ENCODE assay signal across 11 cellular contexts in genomic region chr9:92770005-92770995, GRCh38. TPM values are rescaled to one million over a fixed set of nuclear protein-coding genes. Genes with fewer than 3 reads are reported as not detected.
A peak's percentile ranks its signal among the peaks of the same experiment; 100 is the strongest.
DNase-seq lines count a peak whose midpoint lies in the region; ATAC-seq and TF ChIP-seq lines count a peak whose summit lies in the region.
"Had no signal": no experiment of that assay in that cellular context is flagged by ENCODE, and none has a peak within 500 bp of the region (broad histone marks: within the 10 kb centered on the region; RNA-seq: fewer than 3 reads in every experiment).

No MANE protein-coding gene starts in this region.

- CTCF ChIA-PET in SK-N-SH (lab: Yijun Ruan, JAX), result interaction anchor here (2.7 kb wide), 1 partner anchor 21 kb away, joined by 8 read pairs; no protein-coding TSS in a partner anchor

- peak; percentile 46 for ATAC-seq in T-helper 17 cell

- H3K9me2 ChIP-seq in SK-N-SH, result no peaks in the 10 kb centered on the region

- H3K4me1 ChIP-seq in BE2C (peaks cover 6% of the 10 kb centered on the region; the same call in 1 of the 2 replicates), HUES48 (ENCODE audit: control insufficient read depth, insufficient read depth, low read length) (peaks cover 10% of the 10 kb centered on the region), SK-N-SH (ENCODE audit: control insufficient read depth in 1 of 2, insufficient read depth in 2 of 2, low read depth in 1 of 2, low read length in 1 of 2) (peaks cover 3 to 7% of the 10 kb centered on the region in 2 experiments; a peak in 2 of 4 replicates)

- peaks cover 11% of the 10 kb centered on the region for H3K27me3 Mint-ChIP-seq in T-helper 17 cell
- H3K27me3 Mint-ChIP-seq: type B pancreatic cell had no signal

- WGBS in SK-N-SH (ENCODE audit: low lambda C conversion rate), result 85% methylated on average over 8 of the region's 9 CpGs

- no peak for TF ChIP-seq CTCF in BE2C (IDR thresholded peaks at IDR 0.05; ENCODE audit: low read depth, low read length)
- no peak for TF ChIP-seq CTCF in SK-N-SH (IDR thresholded peaks at IDR 0.05)

- H3K4me3 ChIP-seq in BE2C (ENCODE audit: low read depth, low read length), result no peak overlapping the region
- no peak overlapping the region for H3K4me3 ChIP-seq in HUES48 (ENCODE audit: low read depth, low read length)
- no peak overlapping the region for H3K4me3 ChIP-seq in SK-N-SH (ENCODE audit: low read depth in 2 of 2, low read length in 1 of 2)
- H3K4me3 ChIP-seq: ascending aorta had no signal

- no peaks in the 10 kb centered on the region for H3K79me2 ChIP-seq in SK-N-SH (ENCODE audit: insufficient read depth)

- H3K4me2 ChIP-seq in SK-N-SH, result no peak overlapping the region

- TF ChIP-seq RAD21 in SK-N-SH (IDR thresholded peaks at IDR 0.05; ENCODE audit: low read length), result no peak

- H3K9ac ChIP-seq in HUES48 (ENCODE audit: low read depth, low read length) (no peak overlapping the region; the same call in 1 of the 2 replicates), SK-N-SH (no peak overlapping the region)

- H3F3A ChIP-seq in SK-N-SH (replicated peaks; ENCODE audit: insufficient read depth), result peaks cover 7% of the 10 kb centered on the region

- POLR2A ChIA-PET in SK-N-SH (lab: Yijun Ruan, JAX), result no interaction called here

- peak overlapping the region; percentile 70 for H3K27ac Mint-ChIP-seq in T-helper 17 cell
- H3K27ac Mint-ChIP-seq: natural killer cell treated with Interleukin-12 subunit alpha and Interleukin-12 subunit beta and Interleukin-15 and Interleukin-18, amount 100 ng/mL, for 72 hours; type B pancreatic cell had no signal

- H3K36me3 ChIP-seq in BE2C, result no peaks in the 10 kb centered on the region
- no peaks in the 10 kb centered on the region for H3K36me3 ChIP-seq in HUES48 (ENCODE audit: control insufficient read depth, insufficient read depth, low read length)
- no peaks in the 10 kb centered on the region for H3K36me3 ChIP-seq in SK-N-SH (replicated peaks in 1 of 2; ENCODE audit: control insufficient read depth in 1 of 2, insufficient read depth in 2 of 2, low read length in 1 of 2)
- H3K36me3 ChIP-seq: ascending aorta had no signal

- H3K27ac ChIP-seq in HUES48 (ENCODE audit: low read depth, low read length), result peak overlapping the region; percentile 18
- H3K27ac ChIP-seq in SK-N-SH (ENCODE audit: low read depth in 2 of 2, low read length in 1 of 2), result no peak overlapping the region
- H3K27ac ChIP-seq: ascending aorta had no signal

- H3K4me1 Mint-ChIP-seq in T-helper 17 cell, result peaks cover 17% of the 10 kb centered on the region

- H3K4me3 Mint-ChIP-seq in T-helper 17 cell, result no peak overlapping the region
- H3K4me3 Mint-ChIP-seq: natural killer cell treated with Interleukin-12 subunit alpha and Interleukin-12 subunit beta and Interleukin-15 and Interleukin-18, amount 100 ng/mL, for 72 hours; type B pancreatic cell had no signal

- H3K9me3 ChIP-seq in BE2C (no peaks in the 10 kb centered on the region), HUES48 (ENCODE audit: control insufficient read depth, insufficient read depth, low read length) (no peaks in the 10 kb centered on the region), T-helper 17 cell (ENCODE audit: control insufficient read depth, low read length, poor library complexity, severe bottlenecking) (no peaks in the 10 kb centered on the region), SK-N-SH (no peaks in the 10 kb centered on the region)
- H3K9me3 ChIP-seq: ascending aorta had no signal

- no peaks in the 10 kb centered on the region for H3K36me3 Mint-ChIP-seq in T-helper 17 cell (ENCODE audit: low read depth)
- H3K36me3 Mint-ChIP-seq: natural killer cell treated with Interleukin-12 subunit alpha and Interleukin-12 subunit beta and Interleukin-15 and Interleukin-18, amount 100 ng/mL, for 72 hours; type B pancreatic cell had no signal

- no peak overlapping the region for H2AFZ ChIP-seq in SK-N-SH (ENCODE audit: low read depth)

- no peaks in the 10 kb centered on the region for H4K20me1 ChIP-seq in SK-N-SH (ENCODE audit: insufficient read depth)

- DNase-seq in BE2C (peak; percentile 58), T-helper 17 cell (no peak), iris pigment epithelial cell (ENCODE audit: low read depth) (peak; percentile 22), SK-N-SH (no peak), amygdala (lab: John Stamatoyannopoulos, UW) (no peak)
- no peak for DNase-seq in activated CD8-positive, alpha-beta memory T cell treated with anti-CD3 and anti-CD28 coated beads, Interleukin-2, amount 50 U/mL, for 48 hours
- no peak for DNase-seq in activated effector memory CD4-positive, alpha-beta T cell treated with anti-CD3 and anti-CD28 coated beads, Interleukin-2, amount 50 U/mL, for 16 hours

- no peak for TF ChIP-seq EP300 in SK-N-SH (IDR thresholded peaks at IDR 0.05; ENCODE audit: borderline replicate concordance in 1 of 2, low read depth in 1 of 2, low read length in 1 of 2)

- H3K27me3 ChIP-seq in BE2C (no peaks in the 10 kb centered on the region), HUES48 (ENCODE audit: control insufficient read depth, insufficient read depth, low read length) (no peaks in the 10 kb centered on the region), SK-N-SH (ENCODE audit: insufficient read depth) (no peaks in the 10 kb centered on the region)
- H3K27me3 ChIP-seq: ascending aorta had no signal

TF ChIP-seq in SK-N-SH, 30 proteins besides CTCF, POLR2A, EP300 and RAD21 (continues in another document):
- TF ChIP-seq RFX5 (IDR thresholded peaks at IDR 0.05; ENCODE audit: low read length) (no peak), SIN3A (IDR thresholded peaks at IDR 0.05; ENCODE audit: borderline replicate concordance, low read depth, low read length) (no peak), REST (IDR thresholded peaks at IDR 0.05; ENCODE audit: low read depth, low read length) (no peak), POLR2AphosphoS5 (IDR thresholded peaks at IDR 0.05; ENCODE audit: low read depth, low read length) (no peak), GABPA (IDR thresholded peaks at IDR 0.05; ENCODE audit: low read depth) (no peak), TCF12 (IDR thresholded peaks at IDR 0.05) (no peak), EZH2phosphoT487 (IDR thresholded peaks at IDR 0.05; ENCODE audit: borderline replicate concordance, low read depth) (no peak), MAX (IDR thresholded peaks at IDR 0.05; ENCODE audit: low read depth) (no peak), TAF1 (IDR thresholded peaks at IDR 0.05; ENCODE audit: borderline replicate concordance, low read depth, low read length) (no peak), ELF1 (IDR thresholded peaks at IDR 0.05) (no peak), FOXM1 (IDR thresholded peaks at IDR 0.05; ENCODE audit: low read depth) (no peak), CHD2 (IDR thresholded peaks at IDR 0.05; ENCODE audit: low read length, partially characterized antibody) (no peak), ZBTB33 (IDR thresholded peaks at IDR 0.05; ENCODE audit: borderline replicate concordance, low read depth) (no peak)

RNA-seq across cellular contexts. Expression of gene BICD2, which starts 5.7 kb away (rescaled TPM):
- 49.5 TPM for polyA plus RNA-seq in BE2C (2012; ENCODE audit: insufficient read depth, insufficient read length, low read depth)
- 10 to 100 TPM; 22.9 to 34.0 TPM for total RNA-seq in T-helper 17 cell
- 18.7 and 19.6 TPM in 2 replicates for polyA plus RNA-seq in SK-N-SH (2012; rRNA removed)
- 16.7 and 19.0 TPM in 2 replicates for polyA plus RNA-seq in SK-N-SH (2012; cell fraction: cytosol; rRNA removed)
- polyA plus RNA-seq in SK-N-SH (2012; cell fraction: nucleus; rRNA removed), result 20.2 and 21.5 TPM in 2 replicates

Comparison
In these comparisons a context has a peak if more than half of its experiments do, and no peak if none do; other contexts are left out.
1. DNase-seq: peak in BE2C (single experiment) and iris pigment epithelial cell (single experiment); none in T-helper 17 cell (0 of 3), SK-N-SH (single experiment), activated CD8-positive, alpha-beta memory T cell treated with anti-CD3 and anti-CD28 coated beads, Interleukin-2, amount 50 U/mL, for 48 hours (single experiment), amygdala (0 of 56) and activated effector memory CD4-positive, alpha-beta T cell treated with anti-CD3 and anti-CD28 coated beads, Interleukin-2, amount 50 U/mL, for 16 hours (single experiment).